Comparison of ENCODE assay signal across 11 cellular contexts in the genomic region with DNA sequence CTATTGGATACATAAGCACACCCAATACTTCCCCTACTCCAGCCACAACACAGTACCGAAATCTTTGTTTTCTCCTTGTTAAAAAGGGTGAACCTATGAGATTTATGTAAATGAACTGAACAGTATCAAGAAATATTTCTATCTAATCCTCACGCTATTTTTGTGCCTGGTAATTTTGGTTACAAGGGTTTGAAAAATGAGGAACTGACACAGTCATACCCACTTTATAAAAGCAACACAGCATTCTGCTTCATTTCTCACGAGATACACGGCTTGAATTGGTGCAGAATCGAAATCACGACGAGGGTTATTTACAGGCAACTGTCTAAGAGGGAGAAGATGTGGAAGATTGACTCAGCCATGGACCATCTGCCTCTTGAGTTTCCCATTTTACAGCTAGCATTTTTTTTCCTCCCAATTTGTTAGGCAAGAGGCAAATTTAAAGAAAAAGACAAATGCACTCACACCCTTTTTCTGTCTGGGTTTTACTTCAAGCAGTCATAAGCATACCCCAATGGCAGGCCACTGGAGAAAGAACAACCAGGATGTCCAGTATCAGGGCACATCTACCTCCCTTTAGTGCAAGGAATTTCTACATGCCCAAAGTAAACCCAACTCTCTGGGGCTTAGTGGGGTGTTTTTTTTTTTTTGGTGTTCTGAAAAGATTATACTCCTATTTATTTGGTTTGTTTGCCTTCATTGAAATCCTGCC.
A peak's percentile ranks its signal among the peaks of the same experiment; 100 is the strongest.
DNase-seq lines count a peak whose midpoint lies in the region; ATAC-seq and TF ChIP-seq lines count a peak whose summit lies in the region.
"Had no signal": no experiment of that assay in that cellular context is flagged by ENCODE, and none has a peak within 500 bp of the region (broad histone marks: within the 10 kb centered on the region; RNA-seq: fewer than 3 reads in every experiment).

No MANE protein-coding gene starts in this region.

- H3F3A ChIP-seq in smooth muscle cell (ENCODE audit: low read depth) = no peaks in the 10 kb centered on the region

- WGBS in smooth muscle cell (ENCODE audit: low lambda C conversion rate) = 86% methylated on average over 7 of the region's 7 CpGs

- H3K9me3 ChIP-seq in smooth muscle cell (replicated peaks; ENCODE audit: low read depth) = no peaks in the 10 kb centered on the region
- H3K9me3 ChIP-seq: SJSA1 had no signal

- no peaks in the 10 kb centered on the region for H3K36me3 ChIP-seq in smooth muscle cell (ENCODE audit: low read depth)
- H3K36me3 ChIP-seq: SJSA1 had no signal

- H3K27ac ChIP-seq in smooth muscle cell (ENCODE audit: low read depth) = no peak overlapping the region
- H3K27ac ChIP-seq: SJSA1 had no signal

- H3K9ac ChIP-seq in smooth muscle cell (ENCODE audit: low read depth) = no peak overlapping the region

- H3K79me2 ChIP-seq in smooth muscle cell (ENCODE audit: low read depth) = no peaks in the 10 kb centered on the region

- no peak overlapping the region for H3K4me2 ChIP-seq in smooth muscle cell

- H3K4me1 ChIP-seq in smooth muscle cell (ENCODE audit: low read depth) = no peaks in the 10 kb centered on the region

- H4K20me1 ChIP-seq in smooth muscle cell (ENCODE audit: low read depth) = no peaks in the 10 kb centered on the region

- DNase-seq in inferior parietal cortex (ENCODE audit: extremely low spot score) (peak; percentile 36), NCI-H2029 (lab: John Stamatoyannopoulos, UW) (no peak), NCI-H345 (lab: John Stamatoyannopoulos, UW) (no peak), NCI-H774 (lab: John Stamatoyannopoulos, UW) (no peak), smooth muscle cell (lab: John Stamatoyannopoulos, UW; ENCODE audit: unreplicated experiment) (no peak)
- DNase-seq: endodermal cell, kidney glomerular epithelial cell had no signal

- H2AFZ ChIP-seq in smooth muscle cell (ENCODE audit: low read depth) = no peak overlapping the region

- H3K4me3 ChIP-seq in smooth muscle cell = no peak overlapping the region
- H3K4me3 ChIP-seq: SJSA1 had no signal

- no peaks in the 10 kb centered on the region for H3K27me3 ChIP-seq in smooth muscle cell (ENCODE audit: low read depth)
- H3K27me3 ChIP-seq: SJSA1 had no signal

- TF ChIP-seq CTCF in smooth muscle cell (IDR thresholded peaks at IDR 0.05; ENCODE audit: borderline replicate concordance, insufficient read depth, poor library complexity, severe bottlenecking) = no peak

- peak; percentile 94 for ATAC-seq in GM18861 (IDR thresholded peaks at IDR 0.05; ENCODE audit: unreplicated experiment)
- peak; percentile 77 for ATAC-seq in HG02571 (IDR thresholded peaks at IDR 0.05; ENCODE audit: unreplicated experiment)
- ATAC-seq in HG03520 (IDR thresholded peaks at IDR 0.05; ENCODE audit: unreplicated experiment) = peak; percentile 87
